Comparison of ENCODE assay signal across 1 cellular context in genomic region chr5:68287976-68288755, GRCh38.
TF ChIP-seq lines count a peak whose summit lies in the region.

No MANE protein-coding gene starts in this region.

TF ChIP-seq in HepG2, 621 proteins besides CTCF, POLR2A, EP300 and RAD21 (continued from another document and continues in another):
- TF ChIP-seq ZNF674 (CRISPR knock-in tag; IDR thresholded peaks at IDR 0.05; ENCODE audit: low read depth) = no peak
- peak; percentile 59 for TF ChIP-seq ELF1 (CRISPR knock-in tag; IDR thresholded peaks at IDR 0.05)
- TF ChIP-seq ISX (CRISPR knock-in tag; conservative IDR thresholded peaks at IDR 0.05) = no peak
- TF ChIP-seq HINFP (CRISPR knock-in tag; IDR thresholded peaks at IDR 0.05; ENCODE audit: low read depth) = no peak
- TF ChIP-seq NCOA1 (CRISPR knock-in tag; IDR thresholded peaks at IDR 0.05) = no peak
- peak; percentile 74 for TF ChIP-seq PAXIP1 (CRISPR knock-in tag; conservative IDR thresholded peaks at IDR 0.05)
- no peak for TF ChIP-seq PBX3 (CRISPR knock-in tag; IDR thresholded peaks at IDR 0.05; ENCODE audit: borderline replicate concordance)
- no peak for TF ChIP-seq MNT (IDR thresholded peaks at IDR 0.05)
- TF ChIP-seq HOMEZ (CRISPR knock-in tag; IDR thresholded peaks at IDR 0.05; ENCODE audit: low read depth) = no peak
- peak; percentile 62 for TF ChIP-seq MAX (IDR thresholded peaks at IDR 0.05)
- no peak for TF ChIP-seq BRF2 (CRISPR knock-in tag; IDR thresholded peaks at IDR 0.05)
- TF ChIP-seq SRY (CRISPR knock-in tag; IDR thresholded peaks at IDR 0.05) = no peak
- TF ChIP-seq GABPA (IDR thresholded peaks at IDR 0.05; ENCODE audit: low read depth, low read length) = no peak
- TF ChIP-seq GABPA (CRISPR knock-in tag; IDR thresholded peaks at IDR 0.05; ENCODE audit: low read depth) = no peak
- no peak for TF ChIP-seq ZNF660 (CRISPR knock-in tag; IDR thresholded peaks at IDR 0.05; ENCODE audit: borderline replicate concordance, low read depth)
- no peak for TF ChIP-seq ZNF790 (CRISPR knock-in tag; IDR thresholded peaks at IDR 0.05; ENCODE audit: borderline replicate concordance)
- no peak for TF ChIP-seq REL (CRISPR knock-in tag; conservative IDR thresholded peaks at IDR 0.05)
- TF ChIP-seq ZBTB21 (CRISPR knock-in tag; IDR thresholded peaks at IDR 0.05) = no peak
- TF ChIP-seq GATAD1 (CRISPR knock-in tag; IDR thresholded peaks at IDR 0.05) = peak; percentile 8; the same call in 1 of the 2 replicates
- no peak for TF ChIP-seq ZNF276 (CRISPR knock-in tag; IDR thresholded peaks at IDR 0.05; ENCODE audit: low read depth)
- no peak for TF ChIP-seq NCOA5 (CRISPR knock-in tag; IDR thresholded peaks at IDR 0.05)
- no peak for TF ChIP-seq ZNF337 (CRISPR knock-in tag; IDR thresholded peaks at IDR 0.05; ENCODE audit: borderline replicate concordance, low read depth)
- TF ChIP-seq SP4 (CRISPR knock-in tag; IDR thresholded peaks at IDR 0.05) = peak; percentile 55; the same call in 1 of the 2 replicates
- TF ChIP-seq PAX8 (CRISPR knock-in tag; IDR thresholded peaks at IDR 0.05; ENCODE audit: borderline replicate concordance) = no peak
- no peak for TF ChIP-seq KIAA2018 (CRISPR knock-in tag; IDR thresholded peaks at IDR 0.05; ENCODE audit: borderline replicate concordance)
- TF ChIP-seq RARA (CRISPR knock-in tag; IDR thresholded peaks at IDR 0.05) = no peak
- TF ChIP-seq ZNF30 (CRISPR knock-in tag; IDR thresholded peaks at IDR 0.05) = no peak
- TF ChIP-seq HMG20A (CRISPR knock-in tag; IDR thresholded peaks at IDR 0.05; ENCODE audit: borderline replicate concordance) = no peak; the same call in 1 of the 2 replicates
- TF ChIP-seq THAP8 (CRISPR knock-in tag; IDR thresholded peaks at IDR 0.05; ENCODE audit: borderline replicate concordance) = no peak
- TF ChIP-seq ZNF468 (CRISPR knock-in tag; IDR thresholded peaks at IDR 0.05) = no peak
- TF ChIP-seq NONO (IDR thresholded peaks at IDR 0.05) = no peak
- TF ChIP-seq NONO (CRISPR knock-in tag; conservative IDR thresholded peaks at IDR 0.05) = peak; percentile 50
- TF ChIP-seq FOXP1 (IDR thresholded peaks at IDR 0.05) = no peak
- TF ChIP-seq FOXP1 (CRISPR knock-in tag; IDR thresholded peaks at IDR 0.05) = no peak
- TF ChIP-seq ZNF569 (CRISPR knock-in tag; IDR thresholded peaks at IDR 0.05; ENCODE audit: borderline replicate concordance) = no peak
- TF ChIP-seq NRL (CRISPR knock-in tag; IDR thresholded peaks at IDR 0.05; ENCODE audit: borderline replicate concordance) = peak; percentile 20; the same call in 1 of the 2 replicates
- no peak; the same call in 1 of the 2 replicates for TF ChIP-seq RXRA (CRISPR knock-in tag; IDR thresholded peaks at IDR 0.05)
- no peak for TF ChIP-seq ZNF75D (CRISPR knock-in tag; IDR thresholded peaks at IDR 0.05; ENCODE audit: borderline replicate concordance)
